Comparison of ENCODE assay signal across 1 cellular context in genomic region chr2:125713533-125713932, GRCh38.
TF ChIP-seq lines count a peak whose summit lies in the region.

No MANE protein-coding gene starts in this region.

TF ChIP-seq in GM12878, 131 proteins besides CTCF, POLR2A, EP300 and RAD21:
- no peak for TF ChIP-seq POLR2AphosphoS2 (IDR thresholded peaks at IDR 0.05; ENCODE audit: low read depth, low read length)
- TF ChIP-seq, protein P1, sequence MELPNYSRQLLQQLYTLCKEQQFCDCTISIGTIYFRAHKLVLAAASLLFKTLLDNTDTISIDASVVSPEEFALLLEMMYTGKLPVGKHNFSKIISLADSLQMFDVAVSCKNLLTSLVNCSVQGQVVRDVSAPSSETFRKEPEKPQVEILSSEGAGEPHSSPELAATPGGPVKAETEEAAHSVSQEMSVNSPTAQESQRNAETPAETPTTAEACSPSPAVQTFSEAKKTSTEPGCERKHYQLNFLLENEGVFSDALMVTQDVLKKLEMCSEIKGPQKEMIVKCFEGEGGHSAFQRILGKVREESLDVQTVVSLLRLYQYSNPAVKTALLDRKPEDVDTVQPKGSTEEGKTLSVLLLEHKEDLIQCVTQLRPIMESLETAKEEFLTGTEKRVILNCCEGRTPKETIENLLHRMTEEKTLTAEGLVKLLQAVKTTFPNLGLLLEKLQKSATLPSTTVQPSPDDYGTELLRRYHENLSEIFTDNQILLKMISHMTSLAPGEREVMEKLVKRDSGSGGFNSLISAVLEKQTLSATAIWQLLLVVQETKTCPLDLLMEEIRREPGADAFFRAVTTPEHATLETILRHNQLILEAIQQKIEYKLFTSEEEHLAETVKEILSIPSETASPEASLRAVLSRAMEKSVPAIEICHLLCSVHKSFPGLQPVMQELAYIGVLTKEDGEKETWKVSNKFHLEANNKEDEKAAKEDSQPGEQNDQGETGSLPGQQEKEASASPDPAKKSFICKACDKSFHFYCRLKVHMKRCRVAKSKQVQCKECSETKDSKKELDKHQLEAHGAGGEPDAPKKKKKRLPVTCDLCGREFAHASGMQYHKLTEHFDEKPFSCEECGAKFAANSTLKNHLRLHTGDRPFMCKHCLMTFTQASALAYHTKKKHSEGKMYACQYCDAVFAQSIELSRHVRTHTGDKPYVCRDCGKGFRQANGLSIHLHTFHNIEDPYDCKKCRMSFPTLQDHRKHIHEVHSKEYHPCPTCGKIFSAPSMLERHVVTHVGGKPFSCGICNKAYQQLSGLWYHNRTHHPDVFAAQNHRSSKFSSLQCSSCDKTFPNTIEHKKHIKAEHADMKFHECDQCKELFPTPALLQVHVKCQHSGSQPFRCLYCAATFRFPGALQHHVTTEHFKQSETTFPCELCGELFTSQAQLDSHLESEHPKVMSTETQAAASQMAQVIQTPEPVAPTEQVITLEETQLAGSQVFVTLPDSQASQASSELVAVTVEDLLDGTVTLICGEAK (IDR thresholded peaks at IDR 0.05; ENCODE audit: borderline replicate concordance) = no peak
- no peak for TF ChIP-seq ZBTB33 (IDR thresholded peaks at IDR 0.05)
- TF ChIP-seq CBFB (IDR thresholded peaks at IDR 0.05; ENCODE audit: low read depth) = no peak
- TF ChIP-seq NRF1 (conservative IDR thresholded peaks at IDR 0.05; ENCODE audit: low read depth, low read length) = no peak
TF ChIP-seq in GM12878: peak in this region for 0.
